ENCODE assay signal across 25 cellular contexts in the genomic region with DNA sequence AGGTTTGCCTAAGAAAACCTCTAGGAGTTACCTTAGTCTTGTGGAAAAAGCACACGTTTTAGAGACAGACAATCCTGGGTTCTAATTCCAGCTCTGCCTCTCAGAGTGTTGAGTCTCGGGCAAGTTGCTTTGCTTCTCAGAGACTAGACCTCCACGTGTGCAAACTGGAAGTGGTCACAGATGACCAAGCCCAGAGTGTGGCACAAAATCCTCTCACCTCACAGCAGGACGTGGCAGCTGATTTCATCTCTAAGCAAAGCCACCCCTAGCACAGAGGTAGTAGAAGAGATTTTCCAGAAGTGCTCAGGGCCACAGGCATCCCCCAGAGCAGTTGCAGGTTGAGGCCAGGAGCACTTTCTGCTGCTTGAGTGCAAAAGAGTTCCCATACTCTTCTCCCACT.
"Had no signal": no experiment of that assay in that cellular context is flagged by ENCODE, and none has a peak within 500 bp of the region (broad histone marks: within the 10 kb centered on the region; RNA-seq: fewer than 3 reads in every experiment).

No MANE protein-coding gene starts in this region.

- H3K27me3 Mint-ChIP-seq: stimulated activated naive CD8-positive, alpha-beta T cell treated with anti-CD3 and anti-CD28 coated beads, Interleukin-15, Interleukin-2, amounts not matched to agents 100 ng/mL and 50 ng/mL, for 24 hours had no signal

- H3K9me3 Mint-ChIP-seq: dendritic cell treated with granulocyte-macrophage colony-stimulating factor and Interleukin-4, amounts not matched to agents 40 ng/mL and 50 ng/mL, for 4 days; endodermal cell; naive thymus-derived CD8-positive, alpha-beta T cell; nephron progenitor cell; stimulated activated naive CD8-positive, alpha-beta T cell treated with anti-CD3 and anti-CD28 coated beads, Interleukin-15, Interleukin-2, amounts not matched to agents 100 ng/mL and 50 ng/mL, for 24 hours had no signal

- H3K36me3 ChIP-seq: colonic mucosa, gastrocnemius medialis, left lung, prostate gland, right atrium auricular region, sigmoid colon, thoracic aorta, transverse colon, vagina had no signal

- DNase-seq: colonic mucosa; effector CD8-positive, alpha-beta T cell; endodermal cell; foreskin fibroblast; gastrocnemius medialis; left cardiac atrium; left lung; mesendoderm; midbrain; naive thymus-derived CD8-positive, alpha-beta T cell; nephron progenitor cell; sigmoid colon; stimulated activated CD4-positive, alpha-beta T cell treated with anti-CD3 and anti-CD28 coated beads, Interleukin-2, amount 100 ng/mL, for 24 hours; stimulated activated CD4-positive, alpha-beta T cell treated with anti-CD3 and anti-CD28 coated beads, Interleukin-4, amount 100 ng/mL, for 4 hours; stimulated activated naive B cell treated with anti-CD40 and anti-IgM and Interleukin-4, amounts not matched to agents 10 μg/mL and 1 μg/mL and 100 μg/mL, for 72 hours; transverse colon had no signal

- H3K27ac Mint-ChIP-seq: dendritic cell treated with granulocyte-macrophage colony-stimulating factor and Interleukin-4, amounts not matched to agents 40 ng/mL and 50 ng/mL, for 4 days; endodermal cell; nephron progenitor cell; stimulated activated naive B cell treated with anti-CD40 and anti-IgM and Interleukin-4, amounts not matched to agents 10 μg/mL and 1 μg/mL and 100 μg/mL, for 72 hours; stimulated activated naive CD8-positive, alpha-beta T cell treated with anti-CD3 and anti-CD28 coated beads, Interleukin-15, Interleukin-2, amounts not matched to agents 100 ng/mL and 50 ng/mL, for 24 hours had no signal

- H3K4me3 Mint-ChIP-seq: dendritic cell treated with granulocyte-macrophage colony-stimulating factor and Interleukin-4, amounts not matched to agents 40 ng/mL and 50 ng/mL, for 4 days; endodermal cell; naive thymus-derived CD8-positive, alpha-beta T cell; nephron progenitor cell; stimulated activated naive B cell treated with anti-CD40 and anti-IgM and Interleukin-4, amounts not matched to agents 10 μg/mL and 1 μg/mL and 100 μg/mL, for 72 hours; stimulated activated naive CD8-positive, alpha-beta T cell treated with anti-CD3 and anti-CD28 coated beads, Interleukin-15, Interleukin-2, amounts not matched to agents 100 ng/mL and 50 ng/mL, for 24 hours had no signal

- H3K4me3 ChIP-seq: colonic mucosa, gastrocnemius medialis, hepatocyte, left lung, prostate gland, right atrium auricular region, sigmoid colon, thoracic aorta, transverse colon, vagina had no signal

- H3K27me3 ChIP-seq: colonic mucosa, gastrocnemius medialis, hepatocyte, left lung, right atrium auricular region, sigmoid colon, transverse colon, vagina had no signal

- H3K9me3 ChIP-seq: colonic mucosa, gastrocnemius medialis, left lung, prostate gland, right atrium auricular region, sigmoid colon, thoracic aorta, transverse colon, vagina had no signal

- H3K27ac ChIP-seq: colonic mucosa, epithelial cell of prostate, gastrocnemius medialis, hepatocyte, left lung, prostate gland, right atrium auricular region, sigmoid colon, thoracic aorta, transverse colon, vagina had no signal

- ATAC-seq: esophagus mucosa; gastrocnemius medialis; left cardiac atrium; left lung; naive thymus-derived CD8-positive, alpha-beta T cell had no signal
